Comparison of ENCODE assay signal across 14 cellular contexts in genomic region chr1:7617826-7618225, GRCh38.
DNase-seq lines count a peak whose midpoint lies in the region; ATAC-seq and TF ChIP-seq lines count a peak whose summit lies in the region.
"Had no signal": no experiment of that assay in that cellular context is flagged by ENCODE, and none has a peak within 500 bp of the region (broad histone marks: within the 10 kb centered on the region; RNA-seq: fewer than 3 reads in every experiment).

No MANE protein-coding gene starts in this region.

- no peaks in the 10 kb centered on the region for H3K9me3 Mint-ChIP-seq in activated CD4-positive, alpha-beta T cell treated with anti-CD3 and anti-CD28 coated beads, Interleukin-2, amount 10 ng/mL, durations not matched to agents 24 days and 14 days
- H3K9me3 Mint-ChIP-seq: H9 had no signal

- H3K27me3 Mint-ChIP-seq in activated CD4-positive, alpha-beta T cell treated with anti-CD3 and anti-CD28 coated beads, Interleukin-2, amount 10 ng/mL, durations not matched to agents 24 days and 14 days = no peaks in the 10 kb centered on the region

- H3K4me3 ChIP-seq in right atrium auricular region = no peak overlapping the region

- no peaks in the 10 kb centered on the region for H3K36me3 ChIP-seq in right atrium auricular region

- H3K36me3 Mint-ChIP-seq in activated CD4-positive, alpha-beta T cell treated with anti-CD3 and anti-CD28 coated beads, Interleukin-2, amount 10 ng/mL, durations not matched to agents 24 days and 14 days (ENCODE audit: low read depth) = no peaks in the 10 kb centered on the region
- H3K36me3 Mint-ChIP-seq: CD8-positive, alpha-beta memory T cell had no signal

- no peak overlapping the region for H3K4me3 Mint-ChIP-seq in activated CD4-positive, alpha-beta T cell treated with anti-CD3 and anti-CD28 coated beads, Interleukin-2, amount 10 ng/mL, durations not matched to agents 24 days and 14 days
- H3K4me3 Mint-ChIP-seq: CD8-positive, alpha-beta memory T cell; H9 had no signal

- peak; percentile 7 for DNase-seq in activated CD4-positive, CD25-positive, alpha-beta regulatory T cell treated with anti-CD3 and anti-CD28 coated beads, Interleukin-2, amount 50 U/mL, for 72 hours
- DNase-seq in right atrium auricular region (ENCODE audit: low spot score) (no peak), left ventricle myocardium superior (no peak), sciatic nerve (ENCODE audit: low spot score) (peak; percentile 9)
- DNase-seq in activated CD4-positive, alpha-beta T cell treated with anti-CD3 and anti-CD28 coated beads, Interleukin-2, amount 10 ng/mL, durations not matched to agents 24 days and 14 days = no peak
- DNase-seq in stimulated activated naive CD8-positive, alpha-beta T cell treated with anti-CD3 and anti-CD28 coated beads, Interleukin-15, Interleukin-2, amounts not matched to agents 100 U/mL and 50 U/mL, for 24 hours = no peak
- DNase-seq: Caco-2, DND-41, GDM1, GOT3, H9 had no signal

- no peaks in the 10 kb centered on the region for H3K9me3 ChIP-seq in right atrium auricular region
- H3K9me3 ChIP-seq: Caco-2 had no signal

- peak overlapping the region; percentile 76 to 83 for H3K27ac ChIP-seq in right atrium auricular region
- H3K27ac ChIP-seq: 22Rv1 had no signal

- no peaks in the 10 kb centered on the region for H3K27me3 ChIP-seq in right atrium auricular region

- no peak for ATAC-seq in activated CD4-positive, CD25-positive, alpha-beta regulatory T cell treated with anti-CD3 and anti-CD28 coated beads, Interleukin-2, amount 50 U/mL, for 24 hours
- ATAC-seq in left ventricle myocardium superior (no peak), sciatic nerve (no peak)
- no peak for ATAC-seq in stimulated activated naive CD8-positive, alpha-beta T cell treated with anti-CD3 and anti-CD28 coated beads, Interleukin-15, Interleukin-2, amounts not matched to agents 100 U/mL and 50 U/mL, for 24 hours

- intact Hi-C loops in left ventricle myocardium superior (cut with micrococcal nuclease) (no loop called here), sciatic nerve (cut with DNase I) (no loop called here)
- intact Hi-C loops in activated CD4-positive, alpha-beta T cell treated with anti-CD3 and anti-CD28 coated beads, Interleukin-2, amount 10 ng/mL, durations not matched to agents 24 days and 14 days (cut with micrococcal nuclease) = no loop called here

- no peak for TF ChIP-seq CTCF in right atrium auricular region (IDR thresholded peaks at IDR 0.05)

- no peaks in the 10 kb centered on the region for H3K4me1 Mint-ChIP-seq in activated CD4-positive, alpha-beta T cell treated with anti-CD3 and anti-CD28 coated beads, Interleukin-2, amount 10 ng/mL, durations not matched to agents 24 days and 14 days
- H3K4me1 Mint-ChIP-seq: CD8-positive, alpha-beta memory T cell had no signal

- H3K27ac Mint-ChIP-seq in activated CD4-positive, alpha-beta T cell treated with anti-CD3 and anti-CD28 coated beads, Interleukin-2, amount 10 ng/mL, durations not matched to agents 24 days and 14 days = no peak overlapping the region
- H3K27ac Mint-ChIP-seq: CD8-positive, alpha-beta memory T cell; H9 had no signal

- H3K4me1 ChIP-seq in right atrium auricular region = peaks cover 0 to 64% of the 10 kb centered on the region in 2 donors
- H3K4me1 ChIP-seq: Caco-2 had no signal

Comparison
In these comparisons a context has a peak if more than half of its experiments do, and no peak if none do; other contexts are left out.
1. DNase-seq: peak in activated CD4-positive, CD25-positive, alpha-beta regulatory T cell treated with anti-CD3 and anti-CD28 coated beads, Interleukin-2, amount 50 U/mL, for 72 hours (single experiment) and sciatic nerve (single experiment); none in right atrium auricular region (single experiment), left ventricle myocardium superior (single experiment), activated CD4-positive, alpha-beta T cell treated with anti-CD3 and anti-CD28 coated beads, Interleukin-2, amount 10 ng/mL, durations not matched to agents 24 days and 14 days (single experiment) and stimulated activated naive CD8-positive, alpha-beta T cell treated with anti-CD3 and anti-CD28 coated beads, Interleukin-15, Interleukin-2, amounts not matched to agents 100 U/mL and 50 U/mL, for 24 hours (single experiment).